17 cellular contexts compared by ENCODE assay signal in genomic region chr1:21929951-21930615, GRCh38. TPM values are rescaled to one million over a fixed set of nuclear protein-coding genes. Genes with fewer than 3 reads are reported as not detected.
DNase-seq lines count a peak whose midpoint lies in the region; ATAC-seq, FAIRE-seq and TF ChIP-seq lines count a peak whose summit lies in the region.
"Had no signal": no experiment of that assay in that cellular context is flagged by ENCODE, and none has a peak within 500 bp of the region (broad histone marks: within the 10 kb centered on the region; RNA-seq: fewer than 3 reads in every experiment).

No MANE protein-coding gene starts in this region.

- H3K36me3 ChIP-seq in cardiac muscle cell = no peaks in the 10 kb centered on the region
- H3K36me3 ChIP-seq in pancreas = no peaks in the 10 kb centered on the region

- H3K4me1 ChIP-seq in cardiac muscle cell (ENCODE audit: low read depth) (peaks cover 65% of the 10 kb centered on the region), pancreas (peaks cover 0 to 18% (median 0%) of the 10 kb centered on the region in 3 donors)

- POLR2A ChIA-PET in activated CD4-positive, alpha-beta T cell treated with anti-CD3 and anti-CD28 coated beads for 36 hours (lab: Charles Lee) = no interaction called here

- H3K27me3 ChIP-seq in cardiac muscle cell (no peaks in the 10 kb centered on the region), pancreas (no peaks in the 10 kb centered on the region)
- H3K27me3 ChIP-seq: foreskin keratinocyte, SJCRH30 had no signal

- H3K4me3 ChIP-seq in cardiac muscle cell (no peak overlapping the region), fibroblast of villous mesenchyme (ENCODE audit: low read depth, low read length) (no peak overlapping the region), pancreas (no peak overlapping the region)
- H3K4me3 ChIP-seq: SJCRH30 had no signal

- no peak for FAIRE-seq in pancreas (lab: Jason Lieb, UNC)

- peaks cover 6% of the 10 kb centered on the region for H3K4me1 Mint-ChIP-seq in activated CD4-positive, alpha-beta T cell treated with anti-CD3 and anti-CD28 coated beads for 36 hours

- no peak overlapping the region for H3K27ac Mint-ChIP-seq in activated CD4-positive, alpha-beta T cell treated with anti-CD3 and anti-CD28 coated beads for 36 hours

- no peaks in the 10 kb centered on the region for H3K36me3 Mint-ChIP-seq in activated CD4-positive, alpha-beta T cell treated with anti-CD3 and anti-CD28 coated beads for 36 hours (ENCODE audit: low read depth)

- no peak for DNase-seq in cardiac muscle cell (ENCODE audit: low read depth in 1 of 2, low spot score in 1 of 2)
- DNase-seq in cardiac septum (ENCODE audit: low spot score) = no peak
- DNase-seq in fibroblast of villous mesenchyme (ENCODE audit: low read depth) = peak; percentile 85
- no peak for DNase-seq in pancreas
- no peak for DNase-seq in activated CD4-positive, alpha-beta T cell treated with anti-CD3 and anti-CD28 coated beads for 36 hours
- DNase-seq in NCI-H2029 treated with DMSO at 0.1 percent for 48 hours (lab: John Stamatoyannopoulos, UW) = no peak
- no peak for DNase-seq in EL
- no peak for DNase-seq in stimulated activated CD4-positive, alpha-beta T cell treated with anti-CD3 and anti-CD28 coated beads, Interleukin-4, amount 100 ng/mL, for 24 hours
- DNase-seq: ACHN, foreskin keratinocyte, kidney glomerular epithelial cell, NCI-H1048, NCI-H526 treated with DMSO at 0.1 percent for 48 hours, SJCRH30 had no signal

- no peak overlapping the region for H3K4me3 Mint-ChIP-seq in activated CD4-positive, alpha-beta T cell treated with anti-CD3 and anti-CD28 coated beads for 36 hours

- WGBS in pancreas, 2 donors = 74 to 75% methylated on average over 10 of the region's 10 CpGs

- ATAC-seq in pancreas = no peak
- ATAC-seq in activated CD4-positive, alpha-beta T cell treated with anti-CD3 and anti-CD28 coated beads for 36 hours = no peak
- ATAC-seq: activated CD4-positive, CD25-positive, alpha-beta regulatory T cell treated with anti-CD3 and anti-CD28 coated beads, Interleukin-2, amount 50 U/mL, for 24 hours; foreskin keratinocyte had no signal

- no peaks in the 10 kb centered on the region for H3K27me3 Mint-ChIP-seq in activated CD4-positive, alpha-beta T cell treated with anti-CD3 and anti-CD28 coated beads for 36 hours

- TF ChIP-seq CTCF in cardiac muscle cell (IDR thresholded peaks at IDR 0.05; ENCODE audit: low read depth, low read length) (no peak), fibroblast of villous mesenchyme (IDR thresholded peaks at IDR 0.05; ENCODE audit: insufficient read depth, low read depth, low read length) (no peak), pancreas (IDR thresholded peaks at IDR 0.05) (no peak)

- H3K9me3 Mint-ChIP-seq in activated CD4-positive, alpha-beta T cell treated with anti-CD3 and anti-CD28 coated beads for 36 hours (ENCODE audit: low read depth) = no peaks in the 10 kb centered on the region

- CTCF ChIA-PET in activated CD4-positive, alpha-beta T cell treated with anti-CD3 and anti-CD28 coated beads for 36 hours (lab: Charles Lee) = interaction anchor here (0.6 kb wide), 1 partner anchor 1706 kb away, joined by 3 read pairs; no protein-coding TSS in a partner anchor

- intact Hi-C loops in cardiac septum (cut with DNase I) = no loop called here
- intact Hi-C loops in pancreas (cut with DNase I) = loop anchor here in 1 of 3 donors (5.0 kb wide), 1 partner anchor 53 kb away; no protein-coding TSS in a partner anchor
- intact Hi-C loops in activated CD4-positive, alpha-beta T cell treated with anti-CD3 and anti-CD28 coated beads for 36 hours (cut with DNase I, micrococcal nuclease) = no loop called here

- H3K27ac ChIP-seq in cardiac muscle cell = peak overlapping the region; percentile 93
- peak overlapping the region in 3 of 4 donors; percentile 5 to 86 (median 68) for H3K27ac ChIP-seq in pancreas
- H3K27ac ChIP-seq: foreskin keratinocyte, parathyroid adenoma had no signal

- H3K9me3 ChIP-seq in cardiac muscle cell (ENCODE audit: low read depth) (no peaks in the 10 kb centered on the region), pancreas (no peaks in the 10 kb centered on the region)
- H3K9me3 ChIP-seq: SJCRH30 had no signal

RNA-seq across cellular contexts. Expression of gene HSPG2, which starts 7.0 kb away (rescaled TPM):
- total RNA-seq in cardiac muscle cell (112 and 193 TPM in 2 replicates), cardiac septum (506 TPM), fibroblast of villous mesenchyme (166 and 200 TPM in 2 replicates), pancreas (100 to 1,000 TPM in 2 of 6 donors, 10 to 100 TPM in 4; 50.4 to 164 (median 63.9) TPM)
- polyA plus RNA-seq in cardiac muscle cell (62.3 and 96.2 TPM in 2 replicates), pancreas (100 to 1,000 TPM in 1 of 2 donors, 10 to 100 TPM in 1; 53.9 to 123 TPM)
- total RNA-seq in activated CD4-positive, alpha-beta T cell treated with anti-CD3 and anti-CD28 coated beads for 36 hours = 10 to 100 TPM; 19.6 to 20.6 TPM

RNA-seq across cellular contexts. Expression of gene CELA3B, which starts 46.7 kb away (rescaled TPM):
- total RNA-seq in cardiac muscle cell (not detected in 2 replicates), cardiac septum (not detected), fibroblast of villous mesenchyme (not detected in 2 replicates), pancreas (over 10,000 TPM in 4 of 6 donors, 1,000 to 10,000 TPM in 2; 2,923 to 21,242 (median 14,470) TPM)
- polyA plus RNA-seq in cardiac muscle cell (not detected in 2 replicates), pancreas (over 10,000 TPM in 1 of 2 donors, 1,000 to 10,000 TPM in 1; 6,851 to 15,141 TPM)
- not detected for total RNA-seq in activated CD4-positive, alpha-beta T cell treated with anti-CD3 and anti-CD28 coated beads for 36 hours
- total RNA-seq: foreskin keratinocyte, HT1080, SJCRH30 had no signal
- polyA plus RNA-seq: foreskin keratinocyte had no signal

Comparison
In these comparisons a context has a peak if more than half of its experiments do, and no peak if none do; other contexts are left out.
1. RNA of gene CELA3B, which starts 46.7 kb away (total RNA-seq): 2,923 to 21,242 TPM in pancreas; not detected in cardiac muscle cell, not detected in cardiac septum (single experiment), not detected in fibroblast of villous mesenchyme and not detected in activated CD4-positive, alpha-beta T cell treated with anti-CD3 and anti-CD28 coated beads for 36 hours; every median in the first group is over 1,000 times any median in the second.